ENCODE assay signal across 12 cellular contexts in genomic region chrX:1480082-1480785, GRCh38. TPM values are rescaled to one million over a fixed set of nuclear protein-coding genes. Genes with fewer than 3 reads are reported as not detected.
DNase-seq lines count a peak whose midpoint lies in the region; ATAC-seq and TF ChIP-seq lines count a peak whose summit lies in the region.
"Had no signal": no experiment of that assay in that cellular context is flagged by ENCODE, and none has a peak within 500 bp of the region (broad histone marks: within the 10 kb centered on the region; RNA-seq: fewer than 3 reads in every experiment).

No MANE protein-coding gene starts in this region.

- H3K4me1 Mint-ChIP-seq in CD4-positive, alpha-beta memory T cell, result peaks cover 51 to 89% (median 63%) of the 10 kb centered on the region in 4 donors

- in situ Hi-C loops in gastrocnemius medialis (cut with MboI; ENCODE audit: low sequenced_read_pairs in 4 of 4), result no loop called here

- H3K36me3 Mint-ChIP-seq in CD4-positive, alpha-beta memory T cell, result peaks cover 51 to 65% of the 10 kb centered on the region in 2 donors

- ATAC-seq in gastrocnemius medialis (no peak), HG02884 (IDR thresholded peaks at IDR 0.05; ENCODE audit: unreplicated experiment) (no peak)

- peak overlapping the region in 7 of 8 donors; percentile 53 to 90 (median 66) for H3K4me3 Mint-ChIP-seq in CD4-positive, alpha-beta memory T cell

- peaks cover 0 to 9% (median 6%) of the 10 kb centered on the region in 8 donors for H3K9me3 Mint-ChIP-seq in CD4-positive, alpha-beta memory T cell

- H3K4me1 ChIP-seq in CD4-positive, alpha-beta memory T cell (ENCODE audit: insufficient read depth, low read length), result peaks cover 81% of the 10 kb centered on the region
- H3K4me1 ChIP-seq in gastrocnemius medialis, result no peaks in the 10 kb centered on the region

- H3K27ac ChIP-seq in CD4-positive, alpha-beta memory T cell (ENCODE audit: low read depth, low read length), result peak overlapping the region; percentile 63
- H3K27ac ChIP-seq in HL-60 (replicated peaks) (peak overlapping the region; percentile 18), gastrocnemius medialis (no peak overlapping the region)
- H3K27ac ChIP-seq: C4-2B had no signal

- peak in 1 of 5 donors; percentile 18 for DNase-seq in CD4-positive, alpha-beta memory T cell
- DNase-seq in HL-60 (ENCODE audit: low read depth in 1 of 2, low spot score in 1 of 2) (no peak), lung microvascular endothelial cell (ENCODE audit: low read depth in 2 of 2) (peak; percentile 32 to 63), gastrocnemius medialis (no peak), kidney tubule cell (ENCODE audit: low spot score) (no peak), superior temporal gyrus (ENCODE audit: extremely low spot score) (no peak)
- peak; percentile 48 for DNase-seq in activated CD8-positive, alpha-beta memory T cell treated with anti-CD3 and anti-CD28 coated beads, Interleukin-2, amount 50 U/mL, for 48 hours
- DNase-seq: cerebellar nuclear complex, kidney, NCI-H146 had no signal

- TF ChIP-seq CTCF in HL-60 (IDR thresholded peaks at IDR 0.05; ENCODE audit: insufficient read depth, low read length) (no peak), gastrocnemius medialis (IDR thresholded peaks at IDR 0.05 in 4 of 5, conservative IDR thresholded peaks at IDR 0.05 in 1 of 5) (no peak)

- H3K27me3 ChIP-seq in CD4-positive, alpha-beta memory T cell (ENCODE audit: insufficient read depth, low read length), result no peaks in the 10 kb centered on the region
- H3K27me3 ChIP-seq in HL-60 (ENCODE audit: insufficient read depth, poor library complexity, severe bottlenecking) (no peaks in the 10 kb centered on the region), gastrocnemius medialis (no peaks in the 10 kb centered on the region)

- intact Hi-C loops in CD4-positive, alpha-beta memory T cell (cut with micrococcal nuclease), result loop anchor here (2.0 kb wide), 1 partner anchor 17 kb away; no protein-coding TSS in a partner anchor
- intact Hi-C loops in gastrocnemius medialis (cut with DNase I; ENCODE audit: low total_unique reads), result loop anchor here (10.0 kb wide), 1 partner anchor 55 kb away; the partner anchor contains the start of gene P2RY8

- H3K36me3 ChIP-seq in CD4-positive, alpha-beta memory T cell (ENCODE audit: insufficient read depth, low read length), result peaks cover 7% of the 10 kb centered on the region
- H3K36me3 ChIP-seq in gastrocnemius medialis, result no peaks in the 10 kb centered on the region

- CTCF ChIA-PET in CD4-positive, alpha-beta memory T cell (lab: Charles Lee; ENCODE audit: partially characterized antibody), result no interaction called here

- no peak overlapping the region for H3K4me3 ChIP-seq in CD4-positive, alpha-beta memory T cell (ENCODE audit: low read length in 2 of 2)
- no peak overlapping the region for H3K4me3 ChIP-seq in HL-60 (replicated peaks; ENCODE audit: insufficient read depth, low read length)
- no peak overlapping the region for H3K4me3 ChIP-seq in gastrocnemius medialis

- no peak for TF ChIP-seq POLR2A in gastrocnemius medialis (IDR thresholded peaks at IDR 0.05)

- peak overlapping the region; percentile 90 to 99 (median 95) for H3K27ac Mint-ChIP-seq in CD4-positive, alpha-beta memory T cell

- no peaks in the 10 kb centered on the region for H3K27me3 Mint-ChIP-seq in CD4-positive, alpha-beta memory T cell

- POLR2A ChIA-PET in CD4-positive, alpha-beta memory T cell (lab: Charles Lee; ENCODE audit: partially characterized antibody), result no interaction called here

- H3K9me3 ChIP-seq in CD4-positive, alpha-beta memory T cell (ENCODE audit: control insufficient read depth in 1 of 2, low read length in 2 of 2), result no peaks in the 10 kb centered on the region
- no peaks in the 10 kb centered on the region for H3K9me3 ChIP-seq in gastrocnemius medialis

RNA-seq across cellular contexts. Expression of gene ASMTL, which starts 27.5 kb away (rescaled TPM):
- total RNA-seq in CD4-positive, alpha-beta memory T cell, result 10 to 100 TPM; 35.9 to 37.9 TPM
- polyA plus RNA-seq in CD4-positive, alpha-beta memory T cell, result 10 to 100 TPM; 35.0 to 50.4 TPM
- total RNA-seq in lung microvascular endothelial cell, result 10.7 and 12.2 TPM in 2 replicates
- total RNA-seq in gastrocnemius medialis, result 10 to 100 TPM; 13.6 to 19.5 (median 13.9) TPM

RNA-seq across cellular contexts. Expression of gene P2RY8, which starts 56.8 kb away (rescaled TPM):
- 100 to 1,000 TPM; 195 TPM for total RNA-seq in CD4-positive, alpha-beta memory T cell
- polyA plus RNA-seq in CD4-positive, alpha-beta memory T cell, result 100 to 1,000 TPM; 194 to 261 TPM
- total RNA-seq in lung microvascular endothelial cell, result under 0.01 and 0.40 TPM in 2 replicates
- total RNA-seq in gastrocnemius medialis, result 1 to 10 TPM in 1 of 4 donors, under 1 TPM in 3; 0.36 to 1.1 (median 0.62) TPM

Comparison
In these comparisons a context has a peak if more than half of its experiments do, and no peak if none do; other contexts are left out.
1. DNase-seq: peak in activated CD8-positive, alpha-beta memory T cell treated with anti-CD3 and anti-CD28 coated beads, Interleukin-2, amount 50 U/mL, for 48 hours (single experiment) and lung microvascular endothelial cell (2 of 2); none in HL-60 (0 of 2), gastrocnemius medialis (0 of 2), kidney tubule cell (single experiment) and superior temporal gyrus (single experiment).
2. H3K27ac ChIP-seq: peak in CD4-positive, alpha-beta memory T cell (single experiment) and HL-60 (single experiment); none in gastrocnemius medialis (0 of 4).
3. RNA of gene P2RY8, which starts 56.8 kb away (total RNA-seq): 195 TPM in CD4-positive, alpha-beta memory T cell; 0.36 to 1.1 TPM in gastrocnemius medialis and under 0.01 to 0.40 TPM in lung microvascular endothelial cell; every median in the first group is over 10 times any median in the second.